14 cellular contexts compared by ENCODE assay signal in the genomic region with DNA sequence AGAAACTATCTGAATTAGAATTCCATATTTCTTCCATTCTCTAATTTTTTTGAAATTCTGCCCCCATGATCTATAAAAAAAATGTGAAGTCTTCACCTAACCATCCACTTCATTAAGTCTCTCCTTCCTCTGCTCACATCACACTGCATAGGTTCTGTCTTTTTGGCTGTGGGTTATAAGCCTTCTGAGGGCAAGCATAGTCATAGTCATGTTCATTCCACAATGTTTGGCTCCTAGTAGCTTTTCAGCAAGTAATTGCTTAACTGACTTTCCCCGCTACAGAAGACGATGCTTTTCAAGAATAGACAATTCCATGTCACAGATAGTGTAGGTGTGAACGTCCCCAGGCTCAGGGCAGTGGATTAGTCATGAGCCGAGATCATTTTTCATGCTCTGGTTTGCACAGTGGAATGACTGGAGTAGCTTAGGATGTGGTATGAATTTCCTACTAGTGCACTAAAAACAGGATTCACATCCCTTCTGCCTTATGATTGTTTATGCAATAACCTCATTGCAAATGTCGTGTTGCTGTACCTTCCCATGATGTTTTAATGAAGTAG. TPM values are rescaled to one million over a fixed set of nuclear protein-coding genes. Genes with fewer than 3 reads are reported as not detected.
DNase-seq lines count a peak whose midpoint lies in the region; ATAC-seq, FAIRE-seq and TF ChIP-seq lines count a peak whose summit lies in the region.
"Had no signal": no experiment of that assay in that cellular context is flagged by ENCODE, and none has a peak within 500 bp of the region (broad histone marks: within the 10 kb centered on the region; RNA-seq: fewer than 3 reads in every experiment).

No MANE protein-coding gene starts in this region.

- no peak overlapping the region for H3K4me3 ChIP-seq in bronchial epithelial cell (ENCODE audit: low read depth, low read length)
- H3K4me3 ChIP-seq: right atrium auricular region had no signal

- peak overlapping the region; percentile 94 to 95 for H3K27ac Mint-ChIP-seq in natural killer cell treated with Interleukin-12 subunit alpha and Interleukin-12 subunit beta and Interleukin-15 and Interleukin-18, amount 100 ng/mL, for 72 hours

- no peaks in the 10 kb centered on the region for H3K27me3 ChIP-seq in bronchial epithelial cell (ENCODE audit: control insufficient read depth, insufficient read depth, low read length)
- H3K27me3 ChIP-seq: right atrium auricular region had no signal

- no peak for TF ChIP-seq CTCF in bronchial epithelial cell (IDR thresholded peaks at IDR 0.05; ENCODE audit: insufficient read depth, low read length, severe bottlenecking)

- ATAC-seq in natural killer cell treated with Interleukin-12 subunit alpha and Interleukin-12 subunit beta and Interleukin-15 and Interleukin-18, amount 100 ng/mL, for 72 hours, result peak in 1 of 2 donors; percentile 8
- no peak for ATAC-seq in left ventricle myocardium superior
- ATAC-seq: Panc1 had no signal

- no peak for FAIRE-seq in bronchial epithelial cell (lab: Jason Lieb, UNC)
- FAIRE-seq: TTC549 had no signal

- H3K36me3 ChIP-seq in bronchial epithelial cell (ENCODE audit: control insufficient read depth, insufficient read depth, low read length), result no peaks in the 10 kb centered on the region
- H3K36me3 ChIP-seq: right atrium auricular region had no signal

- H3K4me3 Mint-ChIP-seq in natural killer cell treated with Interleukin-12 subunit alpha and Interleukin-12 subunit beta and Interleukin-15 and Interleukin-18, amount 100 ng/mL, for 72 hours, result peak overlapping the region; percentile 83

- peaks cover 56 to 57% of the 10 kb centered on the region in 2 donors for H3K4me1 Mint-ChIP-seq in natural killer cell treated with Interleukin-12 subunit alpha and Interleukin-12 subunit beta and Interleukin-15 and Interleukin-18, amount 100 ng/mL, for 72 hours (ENCODE audit: low read depth in 2 of 2)

- H3K27me3 Mint-ChIP-seq in natural killer cell treated with Interleukin-12 subunit alpha and Interleukin-12 subunit beta and Interleukin-15 and Interleukin-18, amount 100 ng/mL, for 72 hours, result no peaks in the 10 kb centered on the region

- intact Hi-C loops in left ventricle myocardium superior (cut with micrococcal nuclease), result loop anchor here (10.0 kb wide), 1 partner anchor 51 kb away; the partner anchor contains the start of gene SERPINB1

- H3K9me3 Mint-ChIP-seq in natural killer cell treated with Interleukin-12 subunit alpha and Interleukin-12 subunit beta and Interleukin-15 and Interleukin-18, amount 100 ng/mL, for 72 hours, result no peaks in the 10 kb centered on the region
- H3K9me3 Mint-ChIP-seq: activated T-cell treated with anti-CD3 and anti-CD28 coated beads, Interleukin-2, amount 50 U/mL, for 4 hours had no signal

- DNase-seq in HCEC 1CT, result peak; percentile 7
- peak; percentile 45 for DNase-seq in NCI-H226
- peak; percentile 79 for DNase-seq in bronchial epithelial cell (ENCODE audit: low read depth)
- no peak for DNase-seq in natural killer cell treated with Interleukin-12 subunit alpha and Interleukin-12 subunit beta and Interleukin-15 and Interleukin-18, amount 100 ng/mL, for 72 hours (ENCODE audit: low spot score)
- no peak for DNase-seq in mesenteric fat pad (ENCODE audit: low spot score)
- no peak for DNase-seq in left ventricle myocardium superior
- DNase-seq in NK-92 treated with Interleukin-12 subunit alpha and Interleukin-12 subunit beta, amount 100 ng/mL, for 24 hours (lab: John Stamatoyannopoulos, UW), result no peak
- DNase-seq: activated T-cell treated with anti-CD3 and anti-CD28 coated beads, Interleukin-2, amount 50 U/mL, for 4 hours; central memory CD4-positive, alpha-beta T cell; DMS153; H7 had no signal

- H3K36me3 Mint-ChIP-seq in natural killer cell treated with Interleukin-12 subunit alpha and Interleukin-12 subunit beta and Interleukin-15 and Interleukin-18, amount 100 ng/mL, for 72 hours, result no peaks in the 10 kb centered on the region

RNA-seq across cellular contexts. Expression of gene WRNIP1, which starts 29.1 kb away (rescaled TPM):
- total RNA-seq in bronchial epithelial cell (47.9 and 58.4 TPM in 2 replicates), mesenteric fat pad (24.5 TPM), left ventricle myocardium superior (45.1 TPM)
- total RNA-seq in natural killer cell treated with Interleukin-12 subunit alpha and Interleukin-12 subunit beta and Interleukin-15 and Interleukin-18, amount 100 ng/mL, for 72 hours, result 10 to 100 TPM; 54.5 to 57.8 TPM

RNA-seq across cellular contexts. Expression of gene MYLK4, which starts 43.5 kb away (rescaled TPM):
- total RNA-seq in bronchial epithelial cell, result 0.13 and 0.26 TPM in 2 replicates
- under 1 TPM; 0.24 to 0.33 TPM for total RNA-seq in natural killer cell treated with Interleukin-12 subunit alpha and Interleukin-12 subunit beta and Interleukin-15 and Interleukin-18, amount 100 ng/mL, for 72 hours
- 0.61 TPM for total RNA-seq in mesenteric fat pad
- total RNA-seq in left ventricle myocardium superior, result 2.5 TPM

RNA-seq across cellular contexts. Expression of gene SERPINB1, which starts 47.4 kb away (rescaled TPM):
- total RNA-seq in bronchial epithelial cell, result 142 and 372 TPM in 2 replicates
- total RNA-seq in natural killer cell treated with Interleukin-12 subunit alpha and Interleukin-12 subunit beta and Interleukin-15 and Interleukin-18, amount 100 ng/mL, for 72 hours, result 100 to 1,000 TPM; 103 to 275 TPM
- total RNA-seq in mesenteric fat pad, result 55.6 TPM
- 25.4 TPM for total RNA-seq in left ventricle myocardium superior

Comparison
In these comparisons a context has a peak if more than half of its experiments do, and no peak if none do; other contexts are left out.
1. DNase-seq: peak in HCEC 1CT (single experiment), NCI-H226 (single experiment) and bronchial epithelial cell (single experiment); none in natural killer cell treated with Interleukin-12 subunit alpha and Interleukin-12 subunit beta and Interleukin-15 and Interleukin-18, amount 100 ng/mL, for 72 hours (single experiment), mesenteric fat pad (single experiment), left ventricle myocardium superior (single experiment) and NK-92 treated with Interleukin-12 subunit alpha and Interleukin-12 subunit beta, amount 100 ng/mL, for 24 hours (single experiment).